Comparison of ENCODE assay signal across 8 cellular contexts in the genomic region with DNA sequence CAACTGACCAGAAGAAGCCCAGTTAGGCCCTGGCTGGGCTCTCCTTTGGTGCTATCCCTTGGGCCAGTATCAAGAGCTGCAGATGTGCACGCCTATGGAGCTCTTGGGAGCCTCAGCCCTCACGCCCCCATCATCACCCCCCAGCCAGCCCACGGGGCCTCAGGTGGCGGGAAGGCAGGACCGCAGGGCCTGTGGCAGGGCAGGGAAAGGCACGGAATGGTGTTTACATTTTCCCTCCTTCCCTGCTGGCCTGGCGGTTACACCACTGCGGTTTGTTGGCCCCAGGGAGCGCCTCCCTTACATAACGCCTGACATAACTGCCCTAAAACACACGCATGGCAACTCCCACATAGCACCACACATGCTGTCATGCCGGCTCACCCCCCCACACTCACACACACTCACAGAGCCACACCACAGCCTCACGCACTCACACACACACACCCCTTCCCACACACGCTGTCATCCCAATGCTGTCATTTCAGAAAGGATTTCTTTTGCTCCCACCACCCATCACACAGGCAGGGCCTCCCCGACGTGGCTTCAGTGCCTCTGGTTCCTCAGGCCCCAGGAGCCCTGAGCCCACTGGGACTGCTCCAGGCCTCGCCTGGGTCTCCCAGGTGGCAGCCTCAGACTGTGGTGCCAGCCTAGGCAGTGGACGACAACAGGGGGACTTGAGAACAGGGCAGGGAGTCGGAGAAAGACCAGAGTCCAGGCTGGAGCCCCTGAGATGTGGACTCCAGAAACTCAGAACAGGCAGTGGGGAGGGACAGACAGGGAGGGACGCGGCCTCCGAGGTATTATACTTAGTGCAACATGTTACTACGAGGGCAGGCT. TPM values are rescaled to one million over a fixed set of nuclear protein-coding genes. Genes with fewer than 3 reads are reported as not detected.
A peak's percentile ranks its signal among the peaks of the same experiment; 100 is the strongest.
DNase-seq lines count a peak whose midpoint lies in the region; ATAC-seq and TF ChIP-seq lines count a peak whose summit lies in the region.

No MANE protein-coding gene starts in this region.

- H3K4me3 ChIP-seq in smooth muscle cell = no peak overlapping the region

- H3K9ac ChIP-seq in smooth muscle cell (ENCODE audit: low read depth) = no peak overlapping the region

- no peaks in the 10 kb centered on the region for H3K27me3 Mint-ChIP-seq in T-helper 17 cell

- H3K36me3 Mint-ChIP-seq in T-helper 17 cell (ENCODE audit: low read depth) = peaks cover 4% of the 10 kb centered on the region

- H3K27ac Mint-ChIP-seq in T-helper 17 cell = peak overlapping the region; percentile 51

- no peak for TF ChIP-seq CTCF in smooth muscle cell (IDR thresholded peaks at IDR 0.05; ENCODE audit: borderline replicate concordance, insufficient read depth, poor library complexity, severe bottlenecking)

- H3K27me3 ChIP-seq in smooth muscle cell (ENCODE audit: low read depth) = no peaks in the 10 kb centered on the region

- WGBS in smooth muscle cell (ENCODE audit: low lambda C conversion rate) = 71% methylated on average over 22 of the region's 23 CpGs

- H3K4me2 ChIP-seq in smooth muscle cell = no peak overlapping the region

- H2AFZ ChIP-seq in smooth muscle cell (ENCODE audit: low read depth) = no peak overlapping the region

- no peaks in the 10 kb centered on the region for H3K4me1 ChIP-seq in smooth muscle cell (ENCODE audit: low read depth)

- H3K4me3 Mint-ChIP-seq in T-helper 17 cell = peak overlapping the region; percentile 25

- H3K4me1 Mint-ChIP-seq in T-helper 17 cell = peaks cover 28% of the 10 kb centered on the region

- no peaks in the 10 kb centered on the region for H4K20me1 ChIP-seq in smooth muscle cell (ENCODE audit: low read depth)

- H3F3A ChIP-seq in smooth muscle cell (ENCODE audit: low read depth) = no peaks in the 10 kb centered on the region

- peak; percentile 59 for ATAC-seq in T-helper 17 cell

- no peaks in the 10 kb centered on the region for H3K36me3 ChIP-seq in smooth muscle cell (ENCODE audit: low read depth)

- intact Hi-C loops in head of caudate nucleus (cut with DNase I) = no loop called here

- H3K27ac ChIP-seq in smooth muscle cell (ENCODE audit: low read depth) = no peak overlapping the region

- H3K9me3 ChIP-seq in T-helper 17 cell (ENCODE audit: control insufficient read depth, low read length, poor library complexity, severe bottlenecking) (no peaks in the 10 kb centered on the region), smooth muscle cell (replicated peaks; ENCODE audit: low read depth) (no peaks in the 10 kb centered on the region)

- no peaks in the 10 kb centered on the region for H3K79me2 ChIP-seq in smooth muscle cell (ENCODE audit: low read depth)

- DNase-seq in GM04504 (ENCODE audit: low read depth) (peak; percentile 75), T-helper 17 cell (no peak), head of caudate nucleus (peak in 40 of 42 donors; percentile 32 to 90 (median 67)), NCI-H1092 treated with DMSO at 0.1 percent for 48 hours (lab: John Stamatoyannopoulos, UW) (no peak), smooth muscle cell (lab: John Stamatoyannopoulos, UW; ENCODE audit: unreplicated experiment) (no peak), amniotic stem cell (lab: John Stamatoyannopoulos, UW) (no peak), NCI-H2081 treated with DMSO at 0.1 percent for 48 hours (lab: John Stamatoyannopoulos, UW) (no peak)
- peak; percentile 46 for DNase-seq in stimulated activated CD4-positive, alpha-beta T cell treated with anti-CD3 and anti-CD28 coated beads, Interleukin-2, amount 100 ng/mL, for 4 hours (ENCODE audit: low read depth)

RNA-seq across cellular contexts. Expression of a gene that starts 15.7 kb away (rescaled TPM):
- total RNA-seq in T-helper 17 cell (100 to 1,000 TPM; 501 to 627 TPM), smooth muscle cell (7.1 and 8.2 TPM in 2 replicates)
- 25.8 and 29.4 TPM in 2 replicates for polyA plus RNA-seq in smooth muscle cell

Comparison
In these comparisons a context has a peak if more than half of its experiments do, and no peak if none do; other contexts are left out.
1. DNase-seq: peak in GM04504 (single experiment), head of caudate nucleus (40 of 42) and stimulated activated CD4-positive, alpha-beta T cell treated with anti-CD3 and anti-CD28 coated beads, Interleukin-2, amount 100 ng/mL, for 4 hours (single experiment); none in T-helper 17 cell (0 of 3), NCI-H1092 treated with DMSO at 0.1 percent for 48 hours (single experiment), smooth muscle cell (single experiment), amniotic stem cell (single experiment) and NCI-H2081 treated with DMSO at 0.1 percent for 48 hours (single experiment).
2. RNA of a gene that starts 15.7 kb away (total RNA-seq): 501 to 627 TPM in T-helper 17 cell; 7.1 to 8.2 TPM in smooth muscle cell; every median in the first group is over 10 times any median in the second.